8 cellular contexts compared by ENCODE assay signal in genomic region chr2:174158003-174158402, GRCh38.
A peak's percentile ranks its signal among the peaks of the same experiment; 100 is the strongest.
DNase-seq lines count a peak whose midpoint lies in the region; ATAC-seq and TF ChIP-seq lines count a peak whose summit lies in the region.

No MANE protein-coding gene starts in this region.

- intact Hi-C loops in adrenal gland (cut with DNase I) (loop anchor here in 1 of 2 donors (10.0 kb wide), 1 partner anchor 187 kb away; no protein-coding TSS in a partner anchor), ascending aorta (cut with DNase I) (no loop called here)

- H3K27me3 ChIP-seq in BJ (ENCODE audit: control insufficient read depth, insufficient read depth, low read length), result no peaks in the 10 kb centered on the region
- no peaks in the 10 kb centered on the region for H3K27me3 ChIP-seq in adrenal gland
- no peaks in the 10 kb centered on the region for H3K27me3 ChIP-seq in ascending aorta

- DNase-seq in BJ (ENCODE audit: low read depth), result no peak
- peak; percentile 10 for DNase-seq in NCI-H1694 (lab: John Stamatoyannopoulos, UW)
- DNase-seq in adrenal gland, result peak in 5 of 7 donors; percentile 21 to 69 (median 51)
- DNase-seq in kidney tubule cell (ENCODE audit: low spot score), result peak; percentile 50
- DNase-seq in ascending aorta (ENCODE audit: low spot score in 2 of 2), result no peak

- H3K4me1 ChIP-seq in adrenal gland (replicated peaks in 1 of 2) (peaks cover 0 to 18% of the 10 kb centered on the region in 2 donors), ascending aorta (no peaks in the 10 kb centered on the region)

- H3K4me3 ChIP-seq in BJ (ENCODE audit: low read depth, low read length), result no peak overlapping the region
- H3K4me3 ChIP-seq in adrenal gland, result no peak overlapping the region
- H3K4me3 ChIP-seq in ascending aorta, result no peak overlapping the region

- WGBS in adrenal gland, 4 donors, result 76 to 83% (median 77%) methylated on average over 3 of the region's 3 CpGs

- CTCF ChIA-PET in BJ (lab: Yijun Ruan, JAX), result interaction anchor here (1.0 to 2.1 kb wide), 3 partner anchors 19 to 183 kb away, joined by 3 to 7 read pairs (median 4); no protein-coding TSS in a partner anchor

- POLR2A ChIA-PET in BJ (lab: Charles Lee), result no interaction called here

- TF ChIP-seq CTCF in BJ (IDR thresholded peaks at IDR 0.05; ENCODE audit: insufficient read depth, low read depth, low read length) (peak; percentile 55), GM12873 (IDR thresholded peaks at IDR 0.05; ENCODE audit: insufficient read depth, low read depth, low read length, missing control alignments) (peak; percentile 68), adrenal gland (IDR thresholded peaks at IDR 0.05) (peak; percentile 26 to 54 (median 43)), ascending aorta (IDR thresholded peaks at IDR 0.05) (no peak)

- ATAC-seq in GM21529 (IDR thresholded peaks at IDR 0.05; ENCODE audit: unreplicated experiment) (no peak), HG03095 (IDR thresholded peaks at IDR 0.05; ENCODE audit: unreplicated experiment) (no peak)

- no peak for TF ChIP-seq POLR2A in adrenal gland (IDR thresholded peaks at IDR 0.05)

- H3K36me3 ChIP-seq in BJ (ENCODE audit: control insufficient read depth, insufficient read depth, low read length) (no peaks in the 10 kb centered on the region), adrenal gland (replicated peaks in 1 of 2) (no peaks in the 10 kb centered on the region), ascending aorta (no peaks in the 10 kb centered on the region)

- H3K9me3 ChIP-seq in adrenal gland (replicated peaks in 1 of 3), result no peaks in the 10 kb centered on the region
- H3K9me3 ChIP-seq in ascending aorta, result no peaks in the 10 kb centered on the region

- H3K27ac ChIP-seq in adrenal gland (no peak overlapping the region), ascending aorta (no peak overlapping the region)

Comparison
In these comparisons a context has a peak if more than half of its experiments do, and no peak if none do; other contexts are left out.
1. DNase-seq: peak in NCI-H1694 (single experiment), adrenal gland (5 of 7) and kidney tubule cell (single experiment); none in BJ (single experiment) and ascending aorta (0 of 2).
2. CTCF ChIP-seq: peak in BJ (single experiment), GM12873 (single experiment) and adrenal gland (6 of 6); none in ascending aorta (0 of 3).